ENCODE assay signal across 15 cellular contexts in genomic region chr15:39504812-39505211, GRCh38.
A peak's percentile ranks its signal among the peaks of the same experiment; 100 is the strongest.
DNase-seq lines count a peak whose midpoint lies in the region; ATAC-seq and TF ChIP-seq lines count a peak whose summit lies in the region.
"Had no signal": no experiment of that assay in that cellular context is flagged by ENCODE, and none has a peak within 500 bp of the region (broad histone marks: within the 10 kb centered on the region; RNA-seq: fewer than 3 reads in every experiment).

No MANE protein-coding gene starts in this region.

- H2BK5ac ChIP-seq in mesendoderm (ENCODE audit: low read length), result no peak overlapping the region

- H3K9ac ChIP-seq in PC-3 (ENCODE audit: low read length) (no peak overlapping the region), mesendoderm (ENCODE audit: low read length) (no peak overlapping the region)

- CTCF ChIA-PET in PC-3 (lab: Charles Lee), result interaction anchor here (0.6 kb wide), 1 partner anchor 797 kb away, joined by 3 read pairs; no protein-coding TSS in a partner anchor

- H4K20me1 ChIP-seq in PC-3 (ENCODE audit: low read length), result no peaks in the 10 kb centered on the region

- no peak overlapping the region for H3K56ac ChIP-seq in mesendoderm (ENCODE audit: low read length)

- H3K79me2 ChIP-seq in PC-3 (ENCODE audit: low read length), result no peaks in the 10 kb centered on the region
- no peaks in the 10 kb centered on the region for H3K79me2 ChIP-seq in mesendoderm (ENCODE audit: control insufficient read depth, insufficient read depth, low read length)

- TF ChIP-seq CTCF in AG10803 (conservative IDR thresholded peaks at IDR 0.05; ENCODE audit: low read length), result no peak
- TF ChIP-seq CTCF in PC-3 (conservative IDR thresholded peaks at IDR 0.05; ENCODE audit: low read depth, low read length), result no peak
- TF ChIP-seq CTCF in choroid plexus epithelial cell (conservative IDR thresholded peaks at IDR 0.05; ENCODE audit: low read depth, low read length), result no peak

- no peak overlapping the region for H3K18ac ChIP-seq in mesendoderm (ENCODE audit: low read length)

- H3K23ac ChIP-seq in mesendoderm (ENCODE audit: low read length), result no peak overlapping the region

- H2BK120ac ChIP-seq in mesendoderm (ENCODE audit: low read depth, low read length), result no peak overlapping the region

- no peaks in the 10 kb centered on the region for H3K9me2 ChIP-seq in PC-3 (replicated peaks; ENCODE audit: low read length)

- BruUV-seq in PC-3 (replicated peaks; lab: Mats Ljungman, UMichigan), result no TSS peak

- intact Hi-C loops in PC-3 (cut with micrococcal nuclease), result no loop called here

- POLR2A ChIA-PET in PC-3 (lab: Charles Lee; ENCODE audit: unreplicated experiment), result no interaction called here

- H3K4me2 ChIP-seq in PC-3 (ENCODE audit: low read length), result peak overlapping the region; percentile 47
- H3K4me2 ChIP-seq in mesendoderm (ENCODE audit: low read length), result no peak overlapping the region

- H3K4ac ChIP-seq in mesendoderm (ENCODE audit: low read depth, low read length), result no peak overlapping the region

- peak overlapping the region; percentile 72 for H3K27ac ChIP-seq in PC-3 (ENCODE audit: low read length)
- no peak overlapping the region for H3K27ac ChIP-seq in mesendoderm (ENCODE audit: low read depth, low read length)

- H3F3A ChIP-seq in PC-3 (ENCODE audit: low read length, unreplicated experiment), result no peaks in the 10 kb centered on the region

- no peaks in the 10 kb centered on the region for H3K36me3 ChIP-seq in PC-3 (ENCODE audit: low read depth, low read length)
- H3K36me3 ChIP-seq in mesendoderm (ENCODE audit: control insufficient read depth, insufficient read depth, low read length), result no peaks in the 10 kb centered on the region
- H3K36me3 ChIP-seq: BE2C had no signal

- no peak overlapping the region for H2AFZ ChIP-seq in PC-3 (ENCODE audit: low read length)

- no CpG with 5 or more reads among the region's 1 CpG for WGBS in mesendoderm (ENCODE audit: extremely low coverage, insufficient coverage, low lambda C conversion rate)

- no peak overlapping the region for H4K5ac ChIP-seq in mesendoderm (ENCODE audit: low read length)

- no peaks in the 10 kb centered on the region for H3K9me3 ChIP-seq in PC-3 (ENCODE audit: low read length)
- H3K9me3 ChIP-seq: BE2C had no signal

- no peaks in the 10 kb centered on the region for H3K79me1 ChIP-seq in mesendoderm (ENCODE audit: low read length)

- H3K4me3 ChIP-seq in AG10803 (ENCODE audit: low read length) (no peak overlapping the region), PC-3 (ENCODE audit: low read length) (no peak overlapping the region), choroid plexus epithelial cell (ENCODE audit: low read depth, low read length) (no peak overlapping the region), mesendoderm (ENCODE audit: low read length) (no peak overlapping the region)

- ATAC-seq in PC-3 (peak; percentile 82), HG03175 (IDR thresholded peaks at IDR 0.05; ENCODE audit: unreplicated experiment) (no peak), GM21528 (IDR thresholded peaks at IDR 0.05; ENCODE audit: low FRiP score, unreplicated experiment) (no peak)
- ATAC-seq: activated CD4-positive, alpha-beta T cell treated with anti-CD3 and anti-CD28 coated beads for 36 hours; activated naive CD8-positive, alpha-beta T cell treated with anti-CD3 and anti-CD28 coated beads, Interleukin-2, amount 50 U/mL, for 24 hours; activated T-cell treated with anti-CD3 and anti-CD28 coated beads, Interleukin-2, amount 50 U/mL, for 72 hours had no signal

- H4K8ac ChIP-seq in mesendoderm (ENCODE audit: low read depth, low read length), result no peak overlapping the region

- H2AK5ac ChIP-seq in mesendoderm (ENCODE audit: low read length), result no peak overlapping the region

- DNase-seq in AG10803 (ENCODE audit: low read depth) (peak; percentile 91), PC-3 (peak; percentile 78), choroid plexus epithelial cell (ENCODE audit: low read depth) (peak; percentile 81), mesendoderm (peak; percentile 13), NCI-H2227 (lab: John Stamatoyannopoulos, UW; ENCODE audit: unreplicated experiment) (no peak), anterior cingulate cortex (lab: John Stamatoyannopoulos, UW) (no peak)
- DNase-seq: activated CD4-positive, alpha-beta T cell treated with anti-CD3 and anti-CD28 coated beads for 36 hours; activated naive CD8-positive, alpha-beta T cell treated with anti-CD3 and anti-CD28 coated beads, Interleukin-2, amount 50 U/mL, for 24 hours; activated T-cell treated with anti-CD3 and anti-CD28 coated beads, Interleukin-2, amount 50 U/mL, for 72 hours; BE2C; dermis blood vessel endothelial cell; DMS153; posterior cingulate gyrus had no signal

- no peaks in the 10 kb centered on the region for H3K27me3 ChIP-seq in PC-3 (ENCODE audit: low read length)
- H3K27me3 ChIP-seq in mesendoderm (ENCODE audit: insufficient read depth, low read length, poor library complexity), result no peaks in the 10 kb centered on the region
- H3K27me3 ChIP-seq: BE2C had no signal

- H3K4me1 ChIP-seq in PC-3 (ENCODE audit: insufficient read depth, low read length), result peaks cover 22% of the 10 kb centered on the region
- no peaks in the 10 kb centered on the region for H3K4me1 ChIP-seq in mesendoderm (ENCODE audit: control insufficient read depth, low read depth, low read length)
- H3K4me1 ChIP-seq: BE2C had no signal

- H2BK15ac ChIP-seq in mesendoderm (replicated peaks; ENCODE audit: low read depth), result no peak overlapping the region

Comparison
In these comparisons a context has a peak if more than half of its experiments do, and no peak if none do; other contexts are left out.
1. DNase-seq: peak in AG10803 (single experiment), PC-3 (single experiment), choroid plexus epithelial cell (single experiment) and mesendoderm (single experiment); none in NCI-H2227 (single experiment) and anterior cingulate cortex (0 of 58).